ENCODE assay signal across 1 cellular context in the genomic region with DNA sequence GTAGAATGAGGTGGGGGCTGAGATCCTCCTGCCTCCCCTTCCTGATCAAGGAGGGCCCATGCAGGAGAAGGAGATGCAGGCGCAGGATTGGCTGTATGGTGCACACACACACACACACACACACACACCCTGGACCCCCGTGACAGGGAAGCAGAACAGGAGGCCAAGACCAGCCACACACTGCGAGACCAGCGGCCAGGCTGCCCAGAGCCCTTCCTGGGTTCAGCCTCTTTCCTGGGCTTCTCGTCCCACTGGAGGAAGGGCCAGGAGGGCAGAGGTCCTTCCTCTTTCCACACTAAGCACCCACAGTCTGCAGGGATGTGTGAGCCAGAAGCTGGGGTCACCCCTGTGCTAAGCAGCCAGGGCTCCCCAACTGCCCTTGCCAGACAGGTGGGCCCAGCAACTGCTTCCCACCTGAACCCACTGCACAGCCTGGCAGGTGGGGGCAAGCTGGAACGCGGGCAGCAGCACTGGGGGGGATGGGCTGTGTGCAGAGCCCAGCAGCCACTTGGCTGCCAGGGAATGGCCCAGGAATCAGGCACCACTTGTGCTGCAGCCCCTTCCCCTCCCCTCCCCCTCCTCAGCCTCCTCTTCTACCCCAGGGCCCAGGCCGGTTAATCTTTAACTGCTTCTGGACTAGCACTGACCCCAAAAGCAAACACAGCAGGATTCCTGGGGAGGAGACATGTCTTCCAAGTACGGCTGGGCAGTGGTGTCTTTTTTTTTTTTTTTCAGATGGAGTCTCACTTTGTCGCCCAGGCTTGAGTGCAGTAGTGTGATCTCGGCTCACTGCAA.
TF ChIP-seq lines count a peak whose summit lies in the region.

No MANE protein-coding gene starts in this region.

TF ChIP-seq in HepG2, 621 proteins besides CTCF, POLR2A, EP300 and RAD21 (continued from another document and continues in another):
- TF ChIP-seq, protein P1, sequence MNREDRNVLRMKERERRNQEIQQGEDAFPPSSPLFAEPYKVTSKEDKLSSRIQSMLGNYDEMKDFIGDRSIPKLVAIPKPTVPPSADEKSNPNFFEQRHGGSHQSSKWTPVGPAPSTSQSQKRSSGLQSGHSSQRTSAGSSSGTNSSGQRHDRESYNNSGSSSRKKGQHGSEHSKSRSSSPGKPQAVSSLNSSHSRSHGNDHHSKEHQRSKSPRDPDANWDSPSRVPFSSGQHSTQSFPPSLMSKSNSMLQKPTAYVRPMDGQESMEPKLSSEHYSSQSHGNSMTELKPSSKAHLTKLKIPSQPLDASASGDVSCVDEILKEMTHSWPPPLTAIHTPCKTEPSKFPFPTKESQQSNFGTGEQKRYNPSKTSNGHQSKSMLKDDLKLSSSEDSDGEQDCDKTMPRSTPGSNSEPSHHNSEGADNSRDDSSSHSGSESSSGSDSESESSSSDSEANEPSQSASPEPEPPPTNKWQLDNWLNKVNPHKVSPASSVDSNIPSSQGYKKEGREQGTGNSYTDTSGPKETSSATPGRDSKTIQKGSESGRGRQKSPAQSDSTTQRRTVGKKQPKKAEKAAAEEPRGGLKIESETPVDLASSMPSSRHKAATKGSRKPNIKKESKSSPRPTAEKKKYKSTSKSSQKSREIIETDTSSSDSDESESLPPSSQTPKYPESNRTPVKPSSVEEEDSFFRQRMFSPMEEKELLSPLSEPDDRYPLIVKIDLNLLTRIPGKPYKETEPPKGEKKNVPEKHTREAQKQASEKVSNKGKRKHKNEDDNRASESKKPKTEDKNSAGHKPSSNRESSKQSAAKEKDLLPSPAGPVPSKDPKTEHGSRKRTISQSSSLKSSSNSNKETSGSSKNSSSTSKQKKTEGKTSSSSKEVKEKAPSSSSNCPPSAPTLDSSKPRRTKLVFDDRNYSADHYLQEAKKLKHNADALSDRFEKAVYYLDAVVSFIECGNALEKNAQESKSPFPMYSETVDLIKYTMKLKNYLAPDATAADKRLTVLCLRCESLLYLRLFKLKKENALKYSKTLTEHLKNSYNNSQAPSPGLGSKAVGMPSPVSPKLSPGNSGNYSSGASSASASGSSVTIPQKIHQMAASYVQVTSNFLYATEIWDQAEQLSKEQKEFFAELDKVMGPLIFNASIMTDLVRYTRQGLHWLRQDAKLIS (CRISPR knock-in tag; IDR thresholded peaks at IDR 0.05), result no peak
- TF ChIP-seq, protein P2, sequence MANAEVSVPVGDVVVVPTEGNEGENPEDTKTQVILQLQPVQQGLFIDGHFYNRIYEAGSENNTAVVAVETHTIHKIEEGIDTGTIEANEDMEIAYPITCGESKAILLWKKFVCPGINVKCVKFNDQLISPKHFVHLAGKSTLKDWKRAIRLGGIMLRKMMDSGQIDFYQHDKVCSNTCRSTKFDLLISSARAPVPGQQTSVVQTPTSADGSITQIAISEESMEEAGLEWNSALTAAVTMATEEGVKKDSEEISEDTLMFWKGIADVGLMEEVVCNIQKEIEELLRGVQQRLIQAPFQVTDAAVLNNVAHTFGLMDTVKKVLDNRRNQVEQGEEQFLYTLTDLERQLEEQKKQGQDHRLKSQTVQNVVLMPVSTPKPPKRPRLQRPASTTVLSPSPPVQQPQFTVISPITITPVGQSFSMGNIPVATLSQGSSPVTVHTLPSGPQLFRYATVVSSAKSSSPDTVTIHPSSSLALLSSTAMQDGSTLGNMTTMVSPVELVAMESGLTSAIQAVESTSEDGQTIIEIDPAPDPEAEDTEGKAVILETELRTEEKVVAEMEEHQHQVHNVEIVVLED (CRISPR knock-in tag; IDR thresholded peaks at IDR 0.05; ENCODE audit: borderline replicate concordance), result peak; percentile 35; the same call in 1 of the 2 replicates
- TF ChIP-seq, protein P3, sequence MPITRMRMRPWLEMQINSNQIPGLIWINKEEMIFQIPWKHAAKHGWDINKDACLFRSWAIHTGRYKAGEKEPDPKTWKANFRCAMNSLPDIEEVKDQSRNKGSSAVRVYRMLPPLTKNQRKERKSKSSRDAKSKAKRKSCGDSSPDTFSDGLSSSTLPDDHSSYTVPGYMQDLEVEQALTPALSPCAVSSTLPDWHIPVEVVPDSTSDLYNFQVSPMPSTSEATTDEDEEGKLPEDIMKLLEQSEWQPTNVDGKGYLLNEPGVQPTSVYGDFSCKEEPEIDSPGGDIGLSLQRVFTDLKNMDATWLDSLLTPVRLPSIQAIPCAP (CRISPR knock-in tag; IDR thresholded peaks at IDR 0.05; ENCODE audit: low read depth), result no peak
- TF ChIP-seq KMT2A (CRISPR knock-in tag; IDR thresholded peaks at IDR 0.05) (no peak), SNRNP70 (IDR thresholded peaks at IDR 0.05; ENCODE audit: low read depth, low read length) (no peak), ZBTB3 (CRISPR knock-in tag; IDR thresholded peaks at IDR 0.05; ENCODE audit: borderline replicate concordance, low read depth) (no peak), POLR2G (IDR thresholded peaks at IDR 0.05; ENCODE audit: low read depth, low read length) (peak; percentile 46; the same call in 1 of the 2 replicates), KDM6A (CRISPR knock-in tag; IDR thresholded peaks at IDR 0.05; ENCODE audit: low read depth) (peak; percentile 76), PITX1 (CRISPR knock-in tag; IDR thresholded peaks at IDR 0.05) (peak; percentile 77; the same call in 1 of the 2 replicates), MXD4 (CRISPR knock-in tag; IDR thresholded peaks at IDR 0.05) (no peak), JUND (CRISPR knock-in tag; IDR thresholded peaks at IDR 0.05) (no peak), ZNF776 (CRISPR knock-in tag; IDR thresholded peaks at IDR 0.05) (0 out of 2 replicates have a peak, but pooled peaks have one; percentile 9), KLF6 (CRISPR knock-in tag; IDR thresholded peaks at IDR 0.05) (no peak), ZSCAN31 (CRISPR knock-in tag; IDR thresholded peaks at IDR 0.05; ENCODE audit: low read depth) (no peak), ZNF775 (CRISPR knock-in tag; IDR thresholded peaks at IDR 0.05; ENCODE audit: borderline replicate concordance) (no peak), ZNF431 (CRISPR knock-in tag; IDR thresholded peaks at IDR 0.05; ENCODE audit: borderline replicate concordance, low read depth) (no peak), ZKSCAN8 (CRISPR knock-in tag; IDR thresholded peaks at IDR 0.05; ENCODE audit: borderline replicate concordance) (no peak; the same call in 1 of the 2 replicates), ZNF737 (CRISPR knock-in tag; IDR thresholded peaks at IDR 0.05; ENCODE audit: borderline replicate concordance) (0 out of 2 replicates have a peak, but pooled peaks have one; percentile 69), MEIS1 (CRISPR knock-in tag; IDR thresholded peaks at IDR 0.05; ENCODE audit: borderline replicate concordance) (peak; percentile 31; the same call in 1 of the 2 replicates), ZNF382 (CRISPR knock-in tag; IDR thresholded peaks at IDR 0.05; ENCODE audit: borderline replicate concordance) (no peak), MEIS2 (CRISPR knock-in tag; IDR thresholded peaks at IDR 0.05) (no peak), SUZ12 (IDR thresholded peaks at IDR 0.05; ENCODE audit: low read depth, low read length) (no peak), FOXK1 (CRISPR knock-in tag; IDR thresholded peaks at IDR 0.05; ENCODE audit: borderline replicate concordance, low read depth) (peak; percentile 28; the same call in 1 of the 2 replicates), NR2F2 (IDR thresholded peaks at IDR 0.05; ENCODE audit: borderline replicate concordance, low read depth) (no peak), ZSCAN30 (CRISPR knock-in tag; IDR thresholded peaks at IDR 0.05) (no peak), HNF4G (IDR thresholded peaks at IDR 0.05; ENCODE audit: borderline replicate concordance, low read depth, low read length) (peak; percentile 45; the same call in 1 of the 2 replicates), HNF4G (CRISPR knock-in tag; IDR thresholded peaks at IDR 0.05; ENCODE audit: borderline replicate concordance, low read depth) (peak; percentile 49; the same call in 1 of the 2 replicates), ZNF501 (CRISPR knock-in tag; IDR thresholded peaks at IDR 0.05) (no peak), ZNF816 (CRISPR knock-in tag; IDR thresholded peaks at IDR 0.05; ENCODE audit: borderline replicate concordance) (no peak), ZNF724P (CRISPR knock-in tag; IDR thresholded peaks at IDR 0.05; ENCODE audit: borderline replicate concordance) (no peak), RXRA (CRISPR knock-in tag; IDR thresholded peaks at IDR 0.05) (peak; percentile 95), ZNF224 (CRISPR knock-in tag; IDR thresholded peaks at IDR 0.05) (no peak), PAWR (CRISPR knock-in tag; IDR thresholded peaks at IDR 0.05; ENCODE audit: borderline replicate concordance) (0 out of 2 replicates have a peak, but pooled peaks have one; percentile 28), ATAD3A (CRISPR knock-in tag; IDR thresholded peaks at IDR 0.05) (no peak), YY1 (IDR thresholded peaks at IDR 0.05; ENCODE audit: insufficient read depth, insufficient replicate concordance, low read depth, low read length) (peak; percentile 65), FOXC1 (CRISPR knock-in tag; IDR thresholded peaks at IDR 0.05; ENCODE audit: borderline replicate concordance) (no peak), ZNF484 (CRISPR knock-in tag; IDR thresholded peaks at IDR 0.05; ENCODE audit: borderline replicate concordance, low read depth) (no peak), ZNF782 (CRISPR knock-in tag; IDR thresholded peaks at IDR 0.05; ENCODE audit: borderline replicate concordance) (no peak), MAFG (CRISPR knock-in tag; IDR thresholded peaks at IDR 0.05) (no peak)
- TF ChIP-seq, protein P4, sequence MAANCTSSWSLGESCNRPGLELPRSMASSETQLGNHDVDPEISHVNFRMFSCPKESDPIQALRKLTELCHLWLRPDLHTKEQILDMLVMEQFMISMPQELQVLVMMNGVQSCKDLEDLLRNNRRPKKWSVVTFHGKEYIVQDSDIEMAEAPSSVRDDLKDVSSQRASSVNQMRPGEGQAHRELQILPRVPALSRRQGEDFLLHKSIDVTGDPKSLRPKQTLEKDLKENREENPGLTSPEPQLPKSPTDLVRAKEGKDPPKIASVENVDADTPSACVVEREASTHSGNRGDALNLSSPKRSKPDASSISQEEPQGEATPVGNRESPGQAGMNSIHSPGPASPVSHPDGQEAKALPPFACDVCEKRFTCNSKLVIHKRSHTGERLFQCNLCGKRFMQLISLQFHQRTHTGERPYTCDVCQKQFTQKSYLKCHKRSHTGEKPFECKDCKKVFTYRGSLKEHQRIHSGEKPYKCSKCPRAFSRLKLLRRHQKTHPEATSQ (CRISPR knock-in tag; IDR thresholded peaks at IDR 0.05; ENCODE audit: borderline replicate concordance), result no peak
- TF ChIP-seq, protein P5, sequence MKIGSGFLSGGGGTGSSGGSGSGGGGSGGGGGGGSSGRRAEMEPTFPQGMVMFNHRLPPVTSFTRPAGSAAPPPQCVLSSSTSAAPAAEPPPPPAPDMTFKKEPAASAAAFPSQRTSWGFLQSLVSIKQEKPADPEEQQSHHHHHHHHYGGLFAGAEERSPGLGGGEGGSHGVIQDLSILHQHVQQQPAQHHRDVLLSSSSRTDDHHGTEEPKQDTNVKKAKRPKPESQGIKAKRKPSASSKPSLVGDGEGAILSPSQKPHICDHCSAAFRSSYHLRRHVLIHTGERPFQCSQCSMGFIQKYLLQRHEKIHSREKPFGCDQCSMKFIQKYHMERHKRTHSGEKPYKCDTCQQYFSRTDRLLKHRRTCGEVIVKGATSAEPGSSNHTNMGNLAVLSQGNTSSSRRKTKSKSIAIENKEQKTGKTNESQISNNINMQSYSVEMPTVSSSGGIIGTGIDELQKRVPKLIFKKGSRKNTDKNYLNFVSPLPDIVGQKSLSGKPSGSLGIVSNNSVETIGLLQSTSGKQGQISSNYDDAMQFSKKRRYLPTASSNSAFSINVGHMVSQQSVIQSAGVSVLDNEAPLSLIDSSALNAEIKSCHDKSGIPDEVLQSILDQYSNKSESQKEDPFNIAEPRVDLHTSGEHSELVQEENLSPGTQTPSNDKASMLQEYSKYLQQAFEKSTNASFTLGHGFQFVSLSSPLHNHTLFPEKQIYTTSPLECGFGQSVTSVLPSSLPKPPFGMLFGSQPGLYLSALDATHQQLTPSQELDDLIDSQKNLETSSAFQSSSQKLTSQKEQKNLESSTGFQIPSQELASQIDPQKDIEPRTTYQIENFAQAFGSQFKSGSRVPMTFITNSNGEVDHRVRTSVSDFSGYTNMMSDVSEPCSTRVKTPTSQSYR (CRISPR knock-in tag; IDR thresholded peaks at IDR 0.05; ENCODE audit: borderline replicate concordance), result peak; percentile 93
- TF ChIP-seq, protein P6, sequence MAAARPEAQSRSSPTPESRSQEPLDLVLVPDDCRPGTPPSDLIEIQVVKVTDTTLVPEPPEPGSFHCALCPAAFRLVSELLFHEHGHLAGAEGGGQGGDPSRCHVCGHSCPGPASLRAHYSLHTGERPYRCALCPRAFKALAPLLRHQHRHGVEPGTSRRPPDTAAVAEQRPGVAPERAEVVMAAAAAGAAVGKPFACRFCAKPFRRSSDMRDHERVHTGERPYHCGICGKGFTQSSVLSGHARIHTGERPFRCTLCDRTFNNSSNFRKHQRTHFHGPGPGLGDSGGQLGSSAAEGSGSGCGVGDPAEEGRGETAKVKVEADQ (CRISPR knock-in tag; IDR thresholded peaks at IDR 0.05; ENCODE audit: borderline replicate concordance), result peak; percentile 58; the same call in 1 of the 2 replicates
- TF ChIP-seq, protein P7, sequence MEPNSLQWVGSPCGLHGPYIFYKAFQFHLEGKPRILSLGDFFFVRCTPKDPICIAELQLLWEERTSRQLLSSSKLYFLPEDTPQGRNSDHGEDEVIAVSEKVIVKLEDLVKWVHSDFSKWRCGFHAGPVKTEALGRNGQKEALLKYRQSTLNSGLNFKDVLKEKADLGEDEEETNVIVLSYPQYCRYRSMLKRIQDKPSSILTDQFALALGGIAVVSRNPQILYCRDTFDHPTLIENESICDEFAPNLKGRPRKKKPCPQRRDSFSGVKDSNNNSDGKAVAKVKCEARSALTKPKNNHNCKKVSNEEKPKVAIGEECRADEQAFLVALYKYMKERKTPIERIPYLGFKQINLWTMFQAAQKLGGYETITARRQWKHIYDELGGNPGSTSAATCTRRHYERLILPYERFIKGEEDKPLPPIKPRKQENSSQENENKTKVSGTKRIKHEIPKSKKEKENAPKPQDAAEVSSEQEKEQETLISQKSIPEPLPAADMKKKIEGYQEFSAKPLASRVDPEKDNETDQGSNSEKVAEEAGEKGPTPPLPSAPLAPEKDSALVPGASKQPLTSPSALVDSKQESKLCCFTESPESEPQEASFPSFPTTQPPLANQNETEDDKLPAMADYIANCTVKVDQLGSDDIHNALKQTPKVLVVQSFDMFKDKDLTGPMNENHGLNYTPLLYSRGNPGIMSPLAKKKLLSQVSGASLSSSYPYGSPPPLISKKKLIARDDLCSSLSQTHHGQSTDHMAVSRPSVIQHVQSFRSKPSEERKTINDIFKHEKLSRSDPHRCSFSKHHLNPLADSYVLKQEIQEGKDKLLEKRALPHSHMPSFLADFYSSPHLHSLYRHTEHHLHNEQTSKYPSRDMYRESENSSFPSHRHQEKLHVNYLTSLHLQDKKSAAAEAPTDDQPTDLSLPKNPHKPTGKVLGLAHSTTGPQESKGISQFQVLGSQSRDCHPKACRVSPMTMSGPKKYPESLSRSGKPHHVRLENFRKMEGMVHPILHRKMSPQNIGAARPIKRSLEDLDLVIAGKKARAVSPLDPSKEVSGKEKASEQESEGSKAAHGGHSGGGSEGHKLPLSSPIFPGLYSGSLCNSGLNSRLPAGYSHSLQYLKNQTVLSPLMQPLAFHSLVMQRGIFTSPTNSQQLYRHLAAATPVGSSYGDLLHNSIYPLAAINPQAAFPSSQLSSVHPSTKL (CRISPR knock-in tag; IDR thresholded peaks at IDR 0.05), result peak; percentile 3; the same call in 1 of the 2 replicates
- TF ChIP-seq, protein P8, sequence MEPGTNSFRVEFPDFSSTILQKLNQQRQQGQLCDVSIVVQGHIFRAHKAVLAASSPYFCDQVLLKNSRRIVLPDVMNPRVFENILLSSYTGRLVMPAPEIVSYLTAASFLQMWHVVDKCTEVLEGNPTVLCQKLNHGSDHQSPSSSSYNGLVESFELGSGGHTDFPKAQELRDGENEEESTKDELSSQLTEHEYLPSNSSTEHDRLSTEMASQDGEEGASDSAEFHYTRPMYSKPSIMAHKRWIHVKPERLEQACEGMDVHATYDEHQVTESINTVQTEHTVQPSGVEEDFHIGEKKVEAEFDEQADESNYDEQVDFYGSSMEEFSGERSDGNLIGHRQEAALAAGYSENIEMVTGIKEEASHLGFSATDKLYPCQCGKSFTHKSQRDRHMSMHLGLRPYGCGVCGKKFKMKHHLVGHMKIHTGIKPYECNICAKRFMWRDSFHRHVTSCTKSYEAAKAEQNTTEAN (CRISPR knock-in tag; conservative IDR thresholded peaks at IDR 0.05), result no peak
